ENCODE assay signal across 18 cellular contexts in the genomic region with DNA sequence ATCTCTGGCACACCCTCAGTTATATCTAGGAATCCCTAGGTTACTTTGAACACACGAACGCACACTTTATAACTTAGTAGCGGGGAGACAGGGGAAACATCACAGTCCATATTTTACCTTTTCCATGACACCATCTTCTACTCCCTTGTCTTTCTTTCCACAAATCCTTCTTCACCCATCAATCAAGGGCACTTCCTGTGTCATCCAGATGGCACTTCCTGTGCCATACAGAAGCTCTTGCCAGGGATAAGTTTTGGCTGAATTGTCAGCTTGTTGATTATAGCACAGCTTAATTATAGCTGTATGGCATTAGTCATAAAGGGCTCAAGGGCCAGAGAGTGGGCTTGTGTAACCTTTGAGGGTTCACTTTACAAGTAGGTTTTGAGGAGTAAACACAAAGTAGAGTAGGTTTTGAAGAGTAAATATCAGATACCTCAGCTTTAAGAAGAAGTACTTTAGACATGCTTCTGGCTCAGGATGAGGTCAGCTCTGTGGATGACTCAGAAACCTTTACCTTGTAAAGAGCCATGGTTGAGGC.
A peak's percentile ranks its signal among the peaks of the same experiment; 100 is the strongest.
DNase-seq lines count a peak whose midpoint lies in the region; ATAC-seq, FAIRE-seq and TF ChIP-seq lines count a peak whose summit lies in the region.
"Had no signal": no experiment of that assay in that cellular context is flagged by ENCODE, and none has a peak within 500 bp of the region (broad histone marks: within the 10 kb centered on the region; RNA-seq: fewer than 3 reads in every experiment).

No MANE protein-coding gene starts in this region.

- H3K27ac Mint-ChIP-seq in activated T-cell treated with anti-CD3 and anti-CD28 coated beads, Interleukin-2, amount 50 U/mL, for 72 hours = peak overlapping the region; percentile 0
- H3K27ac Mint-ChIP-seq: activated naive CD4-positive, alpha-beta T cell treated with anti-CD3 and anti-CD28 coated beads for 36 hours had no signal

- H3K4me1 Mint-ChIP-seq in activated T-cell treated with anti-CD3 and anti-CD28 coated beads, Interleukin-2, amount 50 U/mL, for 72 hours (ENCODE audit: low read depth) = peaks cover 12% of the 10 kb centered on the region

- peaks cover under 1 to 11% of the 10 kb centered on the region in 2 donors for H3K9me3 Mint-ChIP-seq in activated T-cell treated with anti-CD3 and anti-CD28 coated beads, Interleukin-2, amount 50 U/mL, for 72 hours

- ATAC-seq in activated T-cell treated with anti-CD3 and anti-CD28 coated beads, Interleukin-2, amount 50 U/mL, for 72 hours (replicated peaks in 1 of 2) = peak; percentile 95 to 96
- ATAC-seq in GM18909 (IDR thresholded peaks at IDR 0.05; ENCODE audit: poor library complexity, unreplicated experiment) = no peak
- no peak for ATAC-seq in GM21381 (IDR thresholded peaks at IDR 0.05; ENCODE audit: unreplicated experiment)
- ATAC-seq: heart right ventricle had no signal

- H3K4me3 ChIP-seq in epithelial cell of esophagus (ENCODE audit: low read length) = no peak overlapping the region
- H3K4me3 ChIP-seq: cardiac muscle cell, heart right ventricle had no signal

- TF ChIP-seq CTCF in epithelial cell of esophagus (IDR thresholded peaks at IDR 0.05; ENCODE audit: insufficient read depth, low read depth, low read length, missing control alignments) = no peak

- H3K36me3 Mint-ChIP-seq in activated T-cell treated with anti-CD3 and anti-CD28 coated beads, Interleukin-2, amount 50 U/mL, for 72 hours (ENCODE audit: insufficient read depth in 2 of 2) = peaks cover under 1 to 4% of the 10 kb centered on the region in 2 donors

- FAIRE-seq in RCC 7860 (lab: Jason Lieb, UNC) (peak; percentile 65), urothelium cell line (lab: Jason Lieb, UNC) (no peak)
- FAIRE-seq: GM12891 had no signal

- peak overlapping the region in 1 of 2 donors; percentile 0 for H3K4me3 Mint-ChIP-seq in activated T-cell treated with anti-CD3 and anti-CD28 coated beads, Interleukin-2, amount 50 U/mL, for 72 hours
- H3K4me3 Mint-ChIP-seq: activated naive CD4-positive, alpha-beta T cell treated with anti-CD3 and anti-CD28 coated beads for 36 hours had no signal

- peaks cover 24% of the 10 kb centered on the region for H3K27me3 Mint-ChIP-seq in activated T-cell treated with anti-CD3 and anti-CD28 coated beads, Interleukin-2, amount 50 U/mL, for 72 hours (ENCODE audit: low read depth)

- peak; percentile 17 to 21 for DNase-seq in activated T-cell treated with anti-CD3 and anti-CD28 coated beads, Interleukin-2, amount 50 U/mL, for 72 hours
- no peak for DNase-seq in activated T-cell treated with anti-CD3 and anti-CD28 coated beads, Interleukin-2, amount 50 U/mL, for 1 hour
- DNase-seq in RCC 7860 (ENCODE audit: low spot score) = peak; percentile 66
- DNase-seq in epithelial cell of esophagus (ENCODE audit: low read depth) = peak; percentile 68
- DNase-seq in urothelium cell line (ENCODE audit: low spot score) = peak; percentile 39
- no peak for DNase-seq in cerebellar nuclear complex (lab: John Stamatoyannopoulos, UW)
- DNase-seq: activated naive CD4-positive, alpha-beta T cell treated with anti-CD3 and anti-CD28 coated beads for 36 hours; Caco-2; GDM1; GOT3; heart right ventricle; Kasumi-1; mesendoderm; NCI-H1694 treated with DMSO at 0.1 percent for 48 hours had no signal

Comparison
In these comparisons a context has a peak if more than half of its experiments do, and no peak if none do; other contexts are left out.
1. DNase-seq: peak in activated T-cell treated with anti-CD3 and anti-CD28 coated beads, Interleukin-2, amount 50 U/mL, for 72 hours (2 of 2), RCC 7860 (single experiment), epithelial cell of esophagus (single experiment) and urothelium cell line (single experiment); none in activated T-cell treated with anti-CD3 and anti-CD28 coated beads, Interleukin-2, amount 50 U/mL, for 1 hour (single experiment) and cerebellar nuclear complex (0 of 2).
2. ATAC-seq: peak in activated T-cell treated with anti-CD3 and anti-CD28 coated beads, Interleukin-2, amount 50 U/mL, for 72 hours (2 of 2); none in GM18909 (single experiment) and GM21381 (single experiment).